ENCODE assay signal across 8 cellular contexts in the genomic region with DNA sequence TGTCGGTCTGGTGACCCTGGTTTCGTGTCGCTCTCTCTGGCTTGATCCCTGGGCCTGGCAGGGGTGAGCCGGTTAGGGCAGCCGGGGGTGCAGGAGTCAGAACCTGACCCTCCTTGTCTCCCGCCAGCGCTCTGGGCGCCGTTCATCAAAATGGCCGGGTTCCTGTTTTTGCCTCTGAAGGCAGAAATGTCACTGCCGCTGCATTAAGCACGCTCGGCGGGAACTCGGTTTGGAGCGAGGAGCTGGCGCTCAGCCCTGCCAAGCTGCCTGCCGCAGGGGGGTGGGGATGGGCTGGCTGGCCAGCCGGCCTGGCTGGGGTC.
DNase-seq lines count a peak whose midpoint lies in the region; ATAC-seq and TF ChIP-seq lines count a peak whose summit lies in the region.

No MANE protein-coding gene starts in this region.

- H3K27ac ChIP-seq in AG04450 (ENCODE audit: low read depth, low read length), result no peak overlapping the region
- no peak overlapping the region for H3K27ac ChIP-seq in mucosa of rectum (ENCODE audit: low read depth in 2 of 2, low read length in 2 of 2)
- H3K27ac ChIP-seq in uterus, result no peak overlapping the region

- H3K9me3 Mint-ChIP-seq in IgD-negative memory B cell (no peaks in the 10 kb centered on the region), MCF 10A (ENCODE audit: unreplicated experiment) (no peaks in the 10 kb centered on the region)

- peak overlapping the region; percentile 57; the same call in 1 of the 2 replicates for H3K4me3 ChIP-seq in AG04450 (ENCODE audit: low read depth, low read length)
- peak overlapping the region; percentile 43 to 62 for H3K4me3 ChIP-seq in mucosa of rectum (ENCODE audit: low read length in 2 of 2)
- peak overlapping the region in 1 of 2 donors; percentile 36 for H3K4me3 ChIP-seq in uterus

- POLR2A ChIA-PET in AG04450 (lab: Yijun Ruan, JAX), result interaction anchor here (1.2 to 1.4 kb wide), 3 partner anchors 13 to 51 kb away, joined by 3 to 21 read pairs (median 3); no protein-coding TSS in a partner anchor
- POLR2A ChIA-PET in MCF 10A (lab: Yijun Ruan, JAX), result interaction anchor here (0.7 to 1.8 kb wide), 3 partner anchors 10 to 51 kb away, joined by 3 to 5 read pairs (median 3); no protein-coding TSS in a partner anchor

- no peaks in the 10 kb centered on the region for H3K36me3 ChIP-seq in mucosa of rectum (ENCODE audit: control insufficient read depth in 2 of 2, insufficient read depth in 2 of 2, low read length in 2 of 2)
- no peaks in the 10 kb centered on the region for H3K36me3 ChIP-seq in uterus

- H3K9ac ChIP-seq in mucosa of rectum (ENCODE audit: low read depth in 1 of 2, low read length in 2 of 2), result no peak overlapping the region

- DNase-seq in AG04450 (ENCODE audit: low read depth, low spot score) (no peak), MCF 10A (ENCODE audit: unreplicated experiment) (no peak), 8988T (no peak), uterus (no peak), HPDE6-E6E7 (ENCODE audit: extremely low spot score) (no peak)

- ATAC-seq in HG02571 (IDR thresholded peaks at IDR 0.05; ENCODE audit: unreplicated experiment), result no peak

- no TSS peak for BruUV-seq in MCF 10A (replicated peaks; lab: Mats Ljungman, UMichigan)

- H3K4me1 ChIP-seq in mucosa of rectum (ENCODE audit: control insufficient read depth in 2 of 2, insufficient read depth in 2 of 2, low read length in 2 of 2) (peaks cover 18 to 21% of the 10 kb centered on the region in 2 donors), uterus (peaks cover 0 to 11% of the 10 kb centered on the region in 2 donors)

- H3K4me1 Mint-ChIP-seq in IgD-negative memory B cell, result peaks cover 11 to 30% (median 21%) of the 10 kb centered on the region in 3 donors
- no peaks in the 10 kb centered on the region for H3K4me1 Mint-ChIP-seq in MCF 10A (ENCODE audit: insufficient read depth, unreplicated experiment)

- H3K36me3 Mint-ChIP-seq in IgD-negative memory B cell (no peaks in the 10 kb centered on the region), MCF 10A (ENCODE audit: insufficient read depth, unreplicated experiment) (no peaks in the 10 kb centered on the region)

- intact Hi-C loops in MCF 10A (cut with micrococcal nuclease), result no loop called here
- intact Hi-C loops in uterus (cut with DNase I; ENCODE audit: low total_unique reads), result no loop called here

- peak overlapping the region; percentile 71 to 98 (median 98) for H3K27ac Mint-ChIP-seq in IgD-negative memory B cell
- no peak overlapping the region for H3K27ac Mint-ChIP-seq in MCF 10A (ENCODE audit: low read depth, unreplicated experiment)

- TF ChIP-seq CTCF in AG04450 (IDR thresholded peaks at IDR 0.05; ENCODE audit: low read depth, low read length) (no peak), MCF 10A (IDR thresholded peaks at IDR 0.05; ENCODE audit: unreplicated experiment) (no peak), uterus (IDR thresholded peaks at IDR 0.05) (no peak)

- CTCF ChIA-PET in AG04450 (lab: Charles Lee) (interaction anchor here (1.0 to 1.8 kb wide), 3 partner anchors 19 to 78 kb away, joined by 3 to 8 read pairs (median 7); no protein-coding TSS in a partner anchor), MCF 10A (lab: Yijun Ruan, JAX) (interaction anchor here (0.9 to 1.4 kb wide), 2 partner anchors 9 to 77 kb away, joined by 3 to 5 read pairs; no protein-coding TSS in a partner anchor)

- peaks cover 6% of the 10 kb centered on the region for H3K27me3 ChIP-seq in AG04450 (ENCODE audit: control insufficient read depth, insufficient read depth, low read length)
- peaks cover 14 to 23% of the 10 kb centered on the region in 2 donors for H3K27me3 ChIP-seq in mucosa of rectum (ENCODE audit: control insufficient read depth in 2 of 2, insufficient read depth in 2 of 2, low read length in 2 of 2)
- no peaks in the 10 kb centered on the region for H3K27me3 ChIP-seq in uterus

- peaks cover 2% of the 10 kb centered on the region for H3K27me3 Mint-ChIP-seq in IgD-negative memory B cell
- peaks cover 16% of the 10 kb centered on the region for H3K27me3 Mint-ChIP-seq in MCF 10A (ENCODE audit: insufficient read depth, unreplicated experiment)

- peak overlapping the region; percentile 79 to 95 (median 86) for H3K4me3 Mint-ChIP-seq in IgD-negative memory B cell
- H3K4me3 Mint-ChIP-seq in MCF 10A (ENCODE audit: unreplicated experiment), result peak overlapping the region; percentile 66

- TF ChIP-seq POLR2A in uterus (IDR thresholded peaks at IDR 0.05), result no peak

- H3K9me3 ChIP-seq in AG04450 (ENCODE audit: control insufficient read depth, insufficient read depth, low read length) (peaks cover 8% of the 10 kb centered on the region; the same call in 1 of the 2 replicates), mucosa of rectum (ENCODE audit: control insufficient read depth in 2 of 2, low read length in 2 of 2) (no peaks in the 10 kb centered on the region), uterus (no peaks in the 10 kb centered on the region)
